15 cellular contexts compared by ENCODE assay signal in the genomic region with DNA sequence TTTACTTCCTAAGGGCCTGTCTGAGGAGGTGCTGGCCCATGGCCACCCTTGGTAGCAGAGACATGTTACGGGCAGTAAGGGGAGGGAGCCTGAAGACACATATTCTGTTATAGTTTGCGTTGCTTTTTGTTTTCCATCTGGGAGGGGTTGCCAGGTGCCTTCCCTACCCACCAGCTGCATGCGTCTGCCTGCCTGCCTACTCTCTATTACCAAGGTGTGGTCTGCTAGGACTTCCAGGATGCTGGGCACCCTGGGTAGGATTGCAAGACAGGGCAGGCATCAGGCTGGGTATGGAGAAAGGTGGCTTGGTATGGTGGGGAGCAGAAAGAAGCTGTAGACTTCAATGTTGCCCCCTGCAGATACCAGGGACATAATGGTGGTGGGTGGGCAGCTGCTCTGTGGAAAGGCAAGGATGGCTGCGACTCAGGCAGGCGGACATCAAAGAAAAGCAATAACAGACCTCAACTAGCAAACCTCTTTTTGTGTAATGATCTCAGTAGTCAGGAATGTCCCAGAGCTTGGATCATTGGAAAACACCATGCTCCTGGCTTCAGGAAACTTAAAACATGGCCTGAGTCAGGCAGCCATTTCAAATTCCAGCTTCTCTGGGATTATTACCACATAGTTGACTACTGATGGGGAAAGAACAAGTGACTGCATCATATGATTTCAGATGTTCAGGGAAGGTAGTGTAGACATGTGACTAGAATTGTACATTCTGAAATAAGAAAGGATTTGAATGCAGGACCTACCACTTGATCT.
A peak's percentile ranks its signal among the peaks of the same experiment; 100 is the strongest.
DNase-seq lines count a peak whose midpoint lies in the region; ATAC-seq, FAIRE-seq and TF ChIP-seq lines count a peak whose summit lies in the region.
"Had no signal": no experiment of that assay in that cellular context is flagged by ENCODE, and none has a peak within 500 bp of the region (broad histone marks: within the 10 kb centered on the region; RNA-seq: fewer than 3 reads in every experiment).

No MANE protein-coding gene starts in this region.

- H3K27ac ChIP-seq in endothelial cell of umbilical vein (ENCODE audit: insufficient read depth, low read depth, low read length) (no peak overlapping the region), gastrocnemius medialis (no peak overlapping the region)
- H3K27ac ChIP-seq: HL-60 had no signal

- in situ Hi-C loops in gastrocnemius medialis (cut with MboI; ENCODE audit: low sequenced_read_pairs in 4 of 4), result no loop called here

- no peak for ATAC-seq in gastrocnemius medialis
- ATAC-seq in HG03175 (IDR thresholded peaks at IDR 0.05; ENCODE audit: unreplicated experiment), result no peak
- ATAC-seq: activated T-helper 17 cell treated with anti-CD3 and anti-CD28 coated beads, Interleukin-2, amount 50 U/mL, for 72 hours had no signal

- no peaks in the 10 kb centered on the region for H3K9me1 ChIP-seq in endothelial cell of umbilical vein (replicated peaks; ENCODE audit: control insufficient read depth, extremely low read depth, insufficient read depth, low read length)

- FAIRE-seq in HTR-8/SVneo (lab: Jason Lieb, UNC) (no peak), endothelial cell of umbilical vein (lab: Jason Lieb, UNC) (no peak)

- H3K27me3 ChIP-seq in endothelial cell of umbilical vein (ENCODE audit: control insufficient read depth in 2 of 2, insufficient read depth in 2 of 2, low read length in 2 of 2) (peaks cover 2 to 4% of the 10 kb centered on the region in 2 experiments), gastrocnemius medialis (no peaks in the 10 kb centered on the region)

- no peak for TF ChIP-seq CTCF in endothelial cell of umbilical vein (IDR thresholded peaks at IDR 0.05; ENCODE audit: extremely low read depth in 1 of 2, insufficient read depth in 1 of 2, low read depth in 1 of 2, low read length in 2 of 2)
- no peak for TF ChIP-seq CTCF in gastrocnemius medialis (IDR thresholded peaks at IDR 0.05 in 4 of 5, conservative IDR thresholded peaks at IDR 0.05 in 1 of 5)

- H3K36me3 ChIP-seq in endothelial cell of umbilical vein (ENCODE audit: control insufficient read depth in 2 of 2, extremely low read depth in 1 of 2, insufficient read depth in 2 of 2, low read length in 2 of 2) (no peaks in the 10 kb centered on the region), gastrocnemius medialis (no peaks in the 10 kb centered on the region)

- H4K20me1 ChIP-seq in endothelial cell of umbilical vein (replicated peaks; ENCODE audit: control insufficient read depth, extremely low read depth, insufficient read depth, low read length), result no peaks in the 10 kb centered on the region

- H2AFZ ChIP-seq in endothelial cell of umbilical vein (ENCODE audit: low read depth, low read length), result no peak overlapping the region

- CTCF ChIA-PET in endothelial cell of umbilical vein (lab: Charles Lee), result interaction anchor here (0.8 to 1.9 kb wide), 2 partner anchors 37 to 186 kb away, joined by 3 to 6 read pairs; no protein-coding TSS in a partner anchor

- no TSS peak for BruUV-seq in endothelial cell of umbilical vein (replicated peaks; lab: Mats Ljungman, UMichigan)

- H3K4me1 ChIP-seq in endothelial cell of umbilical vein (ENCODE audit: control insufficient read depth, extremely low read depth, insufficient read depth, low read length) (no peaks in the 10 kb centered on the region), gastrocnemius medialis (no peaks in the 10 kb centered on the region)

- intact Hi-C loops in endothelial cell of umbilical vein (cut with micrococcal nuclease) (no loop called here), gastrocnemius medialis (cut with DNase I; ENCODE audit: low total_unique reads) (no loop called here)

- no peak overlapping the region for H3K4me2 ChIP-seq in endothelial cell of umbilical vein (ENCODE audit: insufficient read depth, low read length)

- no peak overlapping the region for H3K9ac ChIP-seq in endothelial cell of umbilical vein (replicated peaks; ENCODE audit: extremely low read depth, insufficient read depth, low read length)

- POLR2A ChIA-PET in endothelial cell of umbilical vein (lab: Charles Lee), result no interaction called here

- H3K4me3 ChIP-seq in endothelial cell of umbilical vein (replicated peaks in 1 of 3; ENCODE audit: insufficient read depth in 1 of 3, low read depth in 1 of 3, low read length in 3 of 3), result no peak overlapping the region
- no peak overlapping the region for H3K4me3 ChIP-seq in gastrocnemius medialis

- DNase-seq in AG08395 (ENCODE audit: low spot score) (peak; percentile 64), HTR-8/SVneo (ENCODE audit: insufficient read length, low spot score) (peak; percentile 8), endothelial cell of umbilical vein (ENCODE audit: low read depth, low spot score) (peak; percentile 5), left kidney (ENCODE audit: low read depth, low spot score) (peak; percentile 24), ureter (ENCODE audit: low spot score) (no peak), gastrocnemius medialis (no peak), NCI-H748 (lab: John Stamatoyannopoulos, UW; ENCODE audit: unreplicated experiment) (no peak)
- DNase-seq: activated CD4-positive, alpha-beta T cell treated with anti-CD3 and anti-CD28 coated beads, Interleukin-2, amount 10 ng/mL, durations not matched to agents 24 days and 14 days; AML-193; glutamatergic neuron; NCI-H1092; NCI-H748 treated with DMSO at 0.1 percent for 48 hours had no signal

- dilution Hi-C loops in endothelial cell of umbilical vein (cut with MboI; ENCODE audit: extremely low pct_ligation_motif_present, low sequenced_read_pairs), result no loop called here

- no peaks in the 10 kb centered on the region for H3K9me3 ChIP-seq in endothelial cell of umbilical vein (replicated peaks; ENCODE audit: control insufficient read depth, insufficient read depth, low read length)
- H3K9me3 ChIP-seq in gastrocnemius medialis, result no peaks in the 10 kb centered on the region

- TF ChIP-seq POLR2A in endothelial cell of umbilical vein (IDR thresholded peaks at IDR 0.05; ENCODE audit: low read depth, low read length), result no peak
- no peak for TF ChIP-seq POLR2A in gastrocnemius medialis (IDR thresholded peaks at IDR 0.05)

- H3K79me2 ChIP-seq in endothelial cell of umbilical vein (ENCODE audit: control insufficient read depth, insufficient read depth, low read length), result no peaks in the 10 kb centered on the region

TF ChIP-seq in endothelial cell of umbilical vein, 7 proteins besides CTCF, POLR2A, EP300 and RAD21:
- no peak for TF ChIP-seq FOS (IDR thresholded peaks at IDR 0.05; ENCODE audit: borderline replicate concordance, insufficient read depth, low read length)
TF ChIP-seq in endothelial cell of umbilical vein: peak in this region for 0.

Comparison
In these comparisons a context has a peak if more than half of its experiments do, and no peak if none do; other contexts are left out.
1. DNase-seq: peak in AG08395 (single experiment), HTR-8/SVneo (single experiment), endothelial cell of umbilical vein (single experiment) and left kidney (single experiment); none in ureter (single experiment), gastrocnemius medialis (0 of 2) and NCI-H748 (single experiment).